Comparison of ENCODE assay signal across 9 cellular contexts in genomic region chr12:120677765-120678473, GRCh38. TPM values are rescaled to one million over a fixed set of nuclear protein-coding genes. Genes with fewer than 3 reads are reported as not detected.
DNase-seq lines count a peak whose midpoint lies in the region; TF ChIP-seq lines count a peak whose summit lies in the region.
"Had no signal": no experiment of that assay in that cellular context is flagged by ENCODE, and none has a peak within 500 bp of the region (broad histone marks: within the 10 kb centered on the region; RNA-seq: fewer than 3 reads in every experiment).

No MANE protein-coding gene starts in this region.

- no peaks in the 10 kb centered on the region for H3K36me3 Mint-ChIP-seq in activated CD4-positive, alpha-beta T cell treated with anti-CD3 and anti-CD28 coated beads, Interleukin-2, amount 10 ng/mL, durations not matched to agents 7 days and 5 days (ENCODE audit: low read depth)
- no peaks in the 10 kb centered on the region for H3K36me3 Mint-ChIP-seq in MCF 10A (ENCODE audit: insufficient read depth, unreplicated experiment)
- H3K36me3 Mint-ChIP-seq in stimulated activated naive CD8-positive, alpha-beta T cell treated with anti-CD3 and anti-CD28 coated beads, Interleukin-15, Interleukin-2, amounts not matched to agents 100 ng/mL and 50 ng/mL, for 24 hours (ENCODE audit: low read depth): no peaks in the 10 kb centered on the region

- TF ChIP-seq CTCF in MCF 10A (IDR thresholded peaks at IDR 0.05; ENCODE audit: unreplicated experiment): no peak

- peak overlapping the region; percentile 76 for H3K27ac Mint-ChIP-seq in activated CD4-positive, alpha-beta T cell treated with anti-CD3 and anti-CD28 coated beads, Interleukin-2, amount 10 ng/mL, durations not matched to agents 7 days and 5 days
- H3K27ac Mint-ChIP-seq in MCF 10A (ENCODE audit: low read depth, unreplicated experiment): no peak overlapping the region
- H3K27ac Mint-ChIP-seq in stimulated activated naive CD8-positive, alpha-beta T cell treated with anti-CD3 and anti-CD28 coated beads, Interleukin-15, Interleukin-2, amounts not matched to agents 100 ng/mL and 50 ng/mL, for 24 hours: peak overlapping the region; percentile 65

- DNase-seq in activated CD4-positive, alpha-beta T cell treated with anti-CD3 and anti-CD28 coated beads, Interleukin-2, amount 10 ng/mL, durations not matched to agents 7 days and 5 days: peak; percentile 10
- no peak for DNase-seq in activated CD4-positive, alpha-beta T cell treated with anti-CD3 and anti-CD28 coated beads, Interleukin-2, amount 50 U/mL, for 1 hour
- DNase-seq in HT1080 (ENCODE audit: low read depth) (peak; percentile 89), MCF 10A (ENCODE audit: unreplicated experiment) (peak; percentile 71), UCSD-AML1 (lab: John Stamatoyannopoulos, UW; ENCODE audit: unreplicated experiment) (no peak), DMS53 treated with DMSO at 0.1 percent for 48 hours (lab: John Stamatoyannopoulos, UW; ENCODE audit: unreplicated experiment) (no peak), amniotic stem cell (lab: John Stamatoyannopoulos, UW) (no peak)
- DNase-seq: hypothalamus had no signal

- H3K4me3 Mint-ChIP-seq in activated CD4-positive, alpha-beta T cell treated with anti-CD3 and anti-CD28 coated beads, Interleukin-2, amount 10 ng/mL, durations not matched to agents 7 days and 5 days: no peak overlapping the region
- no peak overlapping the region for H3K4me3 Mint-ChIP-seq in MCF 10A (ENCODE audit: unreplicated experiment)
- H3K4me3 Mint-ChIP-seq in stimulated activated naive CD8-positive, alpha-beta T cell treated with anti-CD3 and anti-CD28 coated beads, Interleukin-15, Interleukin-2, amounts not matched to agents 100 ng/mL and 50 ng/mL, for 24 hours: no peak overlapping the region

- H3K4me1 Mint-ChIP-seq in activated CD4-positive, alpha-beta T cell treated with anti-CD3 and anti-CD28 coated beads, Interleukin-2, amount 10 ng/mL, durations not matched to agents 7 days and 5 days: peaks cover 20% of the 10 kb centered on the region
- no peaks in the 10 kb centered on the region for H3K4me1 Mint-ChIP-seq in MCF 10A (ENCODE audit: insufficient read depth, unreplicated experiment)
- peaks cover 14% of the 10 kb centered on the region for H3K4me1 Mint-ChIP-seq in stimulated activated naive CD8-positive, alpha-beta T cell treated with anti-CD3 and anti-CD28 coated beads, Interleukin-15, Interleukin-2, amounts not matched to agents 100 ng/mL and 50 ng/mL, for 24 hours (ENCODE audit: low read depth)

- peaks cover 5% of the 10 kb centered on the region for H3K27me3 Mint-ChIP-seq in activated CD4-positive, alpha-beta T cell treated with anti-CD3 and anti-CD28 coated beads, Interleukin-2, amount 10 ng/mL, durations not matched to agents 7 days and 5 days
- no peaks in the 10 kb centered on the region for H3K27me3 Mint-ChIP-seq in MCF 10A (ENCODE audit: insufficient read depth, unreplicated experiment)
- no peaks in the 10 kb centered on the region for H3K27me3 Mint-ChIP-seq in stimulated activated naive CD8-positive, alpha-beta T cell treated with anti-CD3 and anti-CD28 coated beads, Interleukin-15, Interleukin-2, amounts not matched to agents 100 ng/mL and 50 ng/mL, for 24 hours

- CTCF ChIA-PET in activated CD4-positive, alpha-beta T cell treated with anti-CD3 and anti-CD28 coated beads, Interleukin-2, amount 10 ng/mL, durations not matched to agents 7 days and 5 days (lab: Charles Lee): interaction anchor here (1.2 to 2.5 kb wide), 3 partner anchors 17 to 96 kb away, joined by 3 to 10 read pairs (median 5); no protein-coding TSS in a partner anchor
- CTCF ChIA-PET in MCF 10A (lab: Yijun Ruan, JAX): interaction anchor here (0.6 to 1.0 kb wide), 2 partner anchors 18 to 29 kb away, joined by 3 to 5 read pairs; no protein-coding TSS in a partner anchor

- intact Hi-C loops in MCF 10A (cut with micrococcal nuclease): no loop called here

- no peaks in the 10 kb centered on the region for H3K9me3 Mint-ChIP-seq in activated CD4-positive, alpha-beta T cell treated with anti-CD3 and anti-CD28 coated beads, Interleukin-2, amount 10 ng/mL, durations not matched to agents 7 days and 5 days
- no peaks in the 10 kb centered on the region for H3K9me3 Mint-ChIP-seq in MCF 10A (ENCODE audit: unreplicated experiment)
- no peaks in the 10 kb centered on the region for H3K9me3 Mint-ChIP-seq in stimulated activated naive CD8-positive, alpha-beta T cell treated with anti-CD3 and anti-CD28 coated beads, Interleukin-15, Interleukin-2, amounts not matched to agents 100 ng/mL and 50 ng/mL, for 24 hours

- BruUV-seq in MCF 10A (replicated peaks; lab: Mats Ljungman, UMichigan): no TSS peak

- POLR2A ChIA-PET in activated CD4-positive, alpha-beta T cell treated with anti-CD3 and anti-CD28 coated beads, Interleukin-2, amount 10 ng/mL, durations not matched to agents 7 days and 5 days (lab: Charles Lee): no interaction called here
- POLR2A ChIA-PET in MCF 10A (lab: Yijun Ruan, JAX): interaction anchor here (1.0 kb wide), 1 partner anchor 96 kb away, joined by 3 read pairs; the partner anchor contains the start of gene POP5

RNA-seq across cellular contexts. Expression of gene MLEC, which starts 9.0 kb away (rescaled TPM):
- 10 to 100 TPM; 80.5 to 94.4 TPM for total RNA-seq in activated CD4-positive, alpha-beta T cell treated with anti-CD3 and anti-CD28 coated beads, Interleukin-2, amount 10 ng/mL, durations not matched to agents 7 days and 5 days
- total RNA-seq in HT1080 (2014; rRNA removed; shearing (Covaris generic)): 98.3 and 99.4 TPM in 2 replicates
- 69.3 and 73.4 TPM in 2 replicates for polyA plus RNA-seq in HT1080 (2015; cell fraction: cytosol; rRNA removed)
- polyA plus RNA-seq in HT1080 (2015; cell fraction: nucleus; rRNA removed): 66.0 and 70.3 TPM in 2 replicates
- total RNA-seq in MCF 10A (2022): 107 and 144 TPM in 2 replicates

RNA-seq across cellular contexts. Expression of gene UNC119B, which starts 32.3 kb away (rescaled TPM):
- total RNA-seq in activated CD4-positive, alpha-beta T cell treated with anti-CD3 and anti-CD28 coated beads, Interleukin-2, amount 10 ng/mL, durations not matched to agents 7 days and 5 days: 10 to 100 TPM; 18.3 to 21.7 TPM
- 11.1 and 11.2 TPM in 2 replicates for total RNA-seq in HT1080 (2014; rRNA removed; shearing (Covaris generic))
- polyA plus RNA-seq in HT1080 (2015; cell fraction: cytosol; rRNA removed): 24.7 and 24.9 TPM in 2 replicates
- polyA plus RNA-seq in HT1080 (2015; cell fraction: nucleus; rRNA removed): 28.1 and 34.0 TPM in 2 replicates
- 31.0 and 34.7 TPM in 2 replicates for total RNA-seq in MCF 10A (2022)

RNA-seq across cellular contexts. Expression of gene CABP1, which starts 37.5 kb away (rescaled TPM):
- total RNA-seq in activated CD4-positive, alpha-beta T cell treated with anti-CD3 and anti-CD28 coated beads, Interleukin-2, amount 10 ng/mL, durations not matched to agents 7 days and 5 days: under 1 TPM; 0.10 to 0.29 TPM
- not detected in 2 replicates for total RNA-seq in HT1080 (2014; rRNA removed; shearing (Covaris generic))
- 0.07 and 0.22 TPM in 2 replicates for polyA plus RNA-seq in HT1080 (2015; cell fraction: cytosol; rRNA removed)
- 0.06 TPM in 1 of 2 replicates, not detected in the other for polyA plus RNA-seq in HT1080 (2015; cell fraction: nucleus; rRNA removed)
- total RNA-seq in MCF 10A (2022): not detected in 2 replicates

RNA-seq across cellular contexts. Expression of gene ACADS, which starts 47.7 kb away (rescaled TPM):
- 10 to 100 TPM; 15.5 to 20.1 TPM for total RNA-seq in activated CD4-positive, alpha-beta T cell treated with anti-CD3 and anti-CD28 coated beads, Interleukin-2, amount 10 ng/mL, durations not matched to agents 7 days and 5 days
- 5.1 and 5.6 TPM in 2 replicates for total RNA-seq in HT1080 (2014; rRNA removed; shearing (Covaris generic))
- 7.6 and 8.6 TPM in 2 replicates for polyA plus RNA-seq in HT1080 (2015; cell fraction: cytosol; rRNA removed)
- polyA plus RNA-seq in HT1080 (2015; cell fraction: nucleus; rRNA removed): 16.9 and 21.8 TPM in 2 replicates
- total RNA-seq in MCF 10A (2022): 1.9 and 2.1 TPM in 2 replicates

Comparison
In these comparisons a context has a peak if more than half of its experiments do, and no peak if none do; other contexts are left out.
1. DNase-seq: peak in activated CD4-positive, alpha-beta T cell treated with anti-CD3 and anti-CD28 coated beads, Interleukin-2, amount 10 ng/mL, durations not matched to agents 7 days and 5 days (single experiment), HT1080 (single experiment) and MCF 10A (single experiment); none in activated CD4-positive, alpha-beta T cell treated with anti-CD3 and anti-CD28 coated beads, Interleukin-2, amount 50 U/mL, for 1 hour (single experiment), UCSD-AML1 (single experiment), DMS53 treated with DMSO at 0.1 percent for 48 hours (single experiment) and amniotic stem cell (single experiment).